In the genomic region with DNA sequence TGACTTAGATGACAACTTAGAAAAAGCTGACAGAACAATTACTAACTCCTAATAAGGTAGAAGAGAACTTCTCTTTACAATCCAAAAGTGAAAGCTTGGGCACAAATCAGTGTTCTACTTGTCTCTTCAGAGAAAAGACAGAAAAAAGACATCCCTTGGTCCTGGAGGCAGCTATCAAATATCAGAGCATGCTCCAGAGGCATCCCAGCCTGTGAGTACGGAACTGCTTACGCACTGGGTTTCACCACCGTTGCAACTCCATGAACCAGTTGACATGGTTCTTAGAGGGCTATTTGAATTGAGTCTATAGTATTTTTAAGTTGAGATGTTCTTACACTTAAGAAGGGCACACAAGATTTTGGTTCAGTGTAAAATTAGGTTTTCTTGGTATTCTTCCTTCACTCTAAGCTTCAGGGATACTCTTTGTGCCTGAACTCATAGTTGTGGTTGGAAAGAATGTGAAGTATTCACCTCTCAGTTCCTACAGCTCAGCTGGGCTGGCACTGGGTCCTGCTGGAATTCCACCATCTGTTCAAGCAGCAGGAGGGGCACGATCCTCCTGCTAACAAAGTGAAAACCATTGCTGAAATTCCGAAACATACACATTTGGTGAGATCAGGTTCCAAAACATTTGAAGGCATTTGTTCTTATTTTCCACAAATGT, we compare ENCODE assay signal across 11 cellular contexts. TPM values are rescaled to one million over a fixed set of nuclear protein-coding genes. Genes with fewer than 3 reads are reported as not detected.
DNase-seq lines count a peak whose midpoint lies in the region; FAIRE-seq and TF ChIP-seq lines count a peak whose summit lies in the region.
"Had no signal": no experiment of that assay in that cellular context is flagged by ENCODE, and none has a peak within 500 bp of the region (broad histone marks: within the 10 kb centered on the region; RNA-seq: fewer than 3 reads in every experiment).

No MANE protein-coding gene starts in this region.

- peak overlapping the region in 3 of 5 experiments; percentile 51 to 73 (median 73) for H3K27ac Mint-ChIP-seq in brain

- peak overlapping the region in 2 of 5 experiments; percentile 28 to 34 for H3K4me3 Mint-ChIP-seq in brain
- H3K4me3 Mint-ChIP-seq: IgD-negative memory B cell had no signal

- no peak for TF ChIP-seq EP300 in stomach (IDR thresholded peaks at IDR 0.05)

- WGBS in stomach, 5 donors: 50 to 72% (median 66%) methylated on average over 5 of the region's 5 CpGs
- WGBS in adrenal gland, 4 donors: 57 to 84% (median 73%) methylated on average over 5 of the region's 5 CpGs

- peaks cover 12 to 47% (median 31%) of the 10 kb centered on the region in 4 donors for H3K4me1 ChIP-seq in stomach
- H3K4me1 ChIP-seq in adrenal gland (replicated peaks in 1 of 2): peaks cover 0 to 24% of the 10 kb centered on the region in 2 donors

- FAIRE-seq in GM19239 (lab: Jason Lieb, UNC): no peak

- TF ChIP-seq POLR2A in stomach (IDR thresholded peaks at IDR 0.05): no peak
- no peak for TF ChIP-seq POLR2A in adrenal gland (IDR thresholded peaks at IDR 0.05)

- H3K4me1 Mint-ChIP-seq in brain: peaks cover 52% of the 10 kb centered on the region

- H3K36me3 Mint-ChIP-seq in brain: peaks cover 54% of the 10 kb centered on the region

- H3K9me3 Mint-ChIP-seq in brain: no peaks in the 10 kb centered on the region
- H3K9me3 Mint-ChIP-seq: IgD-negative memory B cell had no signal

- H3K27me3 ChIP-seq in stomach: no peaks in the 10 kb centered on the region
- no peaks in the 10 kb centered on the region for H3K27me3 ChIP-seq in adrenal gland

- H3K27ac ChIP-seq in stomach: peak overlapping the region in 4 of 5 donors; percentile 21 to 65 (median 41)
- peak overlapping the region in 2 of 5 donors; percentile 10 to 30 for H3K27ac ChIP-seq in adrenal gland

- H3K36me3 ChIP-seq in stomach (peaks cover 22 to 64% (median 56%) of the 10 kb centered on the region in 4 donors), adrenal gland (replicated peaks in 1 of 2) (peaks cover 0 to 71% of the 10 kb centered on the region in 2 donors)

- H3K27me3 Mint-ChIP-seq in brain: no peaks in the 10 kb centered on the region
- H3K27me3 Mint-ChIP-seq: IgD-negative memory B cell had no signal

- DNase-seq in HFF-Myc (ENCODE audit: extremely low read depth, low read depth) (peak; percentile 76), iPS-NIHi11 (ENCODE audit: low spot score) (peak; percentile 66), stomach (peak; percentile 42), GM19239 (ENCODE audit: insufficient read length, low spot score) (no peak), NCI-H69 (lab: John Stamatoyannopoulos, UW) (no peak), NCI-H146 treated with DMSO at 0.1 percent for 48 hours (lab: John Stamatoyannopoulos, UW; ENCODE audit: unreplicated experiment) (no peak), adrenal gland (no peak)
- DNase-seq: effector CD8-positive, alpha-beta T cell had no signal

- H3K9me3 ChIP-seq in stomach (no peaks in the 10 kb centered on the region), adrenal gland (replicated peaks in 1 of 3) (no peaks in the 10 kb centered on the region)

- TF ChIP-seq CTCF in HFF-Myc (IDR thresholded peaks at IDR 0.05; ENCODE audit: low read depth, low read length, missing control alignments) (no peak), brain (conservative IDR thresholded peaks at IDR 0.05) (no peak), stomach (IDR thresholded peaks at IDR 0.05) (no peak), adrenal gland (IDR thresholded peaks at IDR 0.05) (no peak)

- intact Hi-C loops in stomach (cut with DNase I; ENCODE audit: low total_unique reads) (no loop called here), adrenal gland (cut with DNase I) (loop anchor here in 1 of 2 donors (5.0 kb wide), 1 partner anchor 40 kb away; no protein-coding TSS in a partner anchor)

- H3K4me3 ChIP-seq in HFF-Myc (replicated peaks; ENCODE audit: low read depth, low read length): no peak overlapping the region
- H3K4me3 ChIP-seq in stomach: no peak overlapping the region
- H3K4me3 ChIP-seq in adrenal gland: no peak overlapping the region

RNA-seq across cellular contexts. Expression of gene AKIP1, which starts 6.3 kb away (rescaled TPM):
- polyA plus RNA-seq in brain (ENCODE audit: insufficient read depth, low read depth, low replicate concordance) (20.4 TPM), stomach (10 to 100 TPM; 16.8 to 26.8 (median 23.4) TPM), adrenal gland (10 to 100 TPM; 18.1 to 33.8 (median 24.9) TPM)
- total RNA-seq in stomach (10 to 100 TPM in 3 of 5 donors, under 1 TPM in 1, not detected in 1; 0.89 to 21.1 (median 17.9) TPM), adrenal gland (10 to 100 TPM; 25.1 to 52.9 (median 46.2) TPM)

RNA-seq across cellular contexts. Expression of gene C11orf16, which starts 15.5 kb away (rescaled TPM):
- polyA plus RNA-seq in brain (ENCODE audit: insufficient read depth, low read depth, low replicate concordance) (0.49 TPM), stomach (not detected), adrenal gland (under 1 TPM in 1 of 3 donors, not detected in 2; 0.07 TPM)
- total RNA-seq in stomach (not detected), adrenal gland (not detected)
- total RNA-seq: T-helper 2 cell treated with Interferon-gamma antibody and Interleukin-4, amounts not matched to agents 100 ng/mL and 5 ng/mL, for 36 hours had no signal
- polyA plus RNA-seq: IgD-negative memory B cell had no signal

RNA-seq across cellular contexts. Expression of gene ASCL3, which starts 25.5 kb away (rescaled TPM):
- polyA plus RNA-seq in brain (ENCODE audit: insufficient read depth, low read depth, low replicate concordance): not detected
- 1 to 10 TPM in 1 of 5 donors, not detected in 4; 1.8 TPM for total RNA-seq in stomach
- not detected for polyA plus RNA-seq in stomach
- total RNA-seq in adrenal gland: not detected
- polyA plus RNA-seq in adrenal gland: not detected
- total RNA-seq: T-helper 2 cell treated with Interferon-gamma antibody and Interleukin-4, amounts not matched to agents 100 ng/mL and 5 ng/mL, for 36 hours had no signal
- polyA plus RNA-seq: IgD-negative memory B cell had no signal

RNA-seq across cellular contexts. Expression of gene TMEM9B, which starts 47.0 kb away (rescaled TPM):
- polyA plus RNA-seq in brain (ENCODE audit: insufficient read depth, low read depth, low replicate concordance): 41.1 TPM
- total RNA-seq in stomach: 10 to 100 TPM in 3 of 5 donors, 1 to 10 TPM in 1, under 1 TPM in 1; 0.58 to 74.4 (median 30.7) TPM
- polyA plus RNA-seq in stomach: 10 to 100 TPM; 24.3 to 33.9 (median 31.0) TPM
- total RNA-seq in adrenal gland: 10 to 100 TPM; 29.1 to 69.6 (median 47.2) TPM
- 10 to 100 TPM; 18.6 to 76.3 (median 22.7) TPM for polyA plus RNA-seq in adrenal gland

Comparison
In these comparisons a context has a peak if more than half of its experiments do, and no peak if none do; other contexts are left out.
1. DNase-seq: peak in HFF-Myc (single experiment), iPS-NIHi11 (single experiment) and stomach (single experiment); none in GM19239 (single experiment), NCI-H69 (single experiment), NCI-H146 treated with DMSO at 0.1 percent for 48 hours (single experiment) and adrenal gland (0 of 7).